Comparison of ENCODE assay signal across 8 cellular contexts in genomic region chr1:167328762-167329483, GRCh38.
DNase-seq lines count a peak whose midpoint lies in the region; ATAC-seq lines count a peak whose summit lies in the region.

No MANE protein-coding gene starts in this region.

- in situ Hi-C loops in G401 (cut with HindIII; ENCODE audit: low sequenced_read_pairs) = no loop called here

- peak overlapping the region; percentile 10 for H3K27ac ChIP-seq in angular gyrus (ENCODE audit: low read depth, low read length)

- DNase-seq in G401 (ENCODE audit: low spot score) (peak; percentile 53), retina (peak; percentile 39)
- DNase-seq in activated CD4-positive, alpha-beta T cell treated with anti-CD3 and anti-CD28 coated beads, Interleukin-2, amount 50 U/mL, for 48 hours = no peak
- no peak for DNase-seq in stimulated activated CD4-positive, alpha-beta T cell treated with anti-CD3 and anti-CD28 coated beads, Interleukin-4, amount 100 ng/mL, for 24 hours
- no peak for DNase-seq in central memory CD4-positive, alpha-beta T cell

- ATAC-seq in GM21367 (IDR thresholded peaks at IDR 0.05; ENCODE audit: unreplicated experiment) (peak; percentile 67), HG03520 (IDR thresholded peaks at IDR 0.05; ENCODE audit: unreplicated experiment) (peak; percentile 63)

Comparison
In these comparisons a context has a peak if more than half of its experiments do, and no peak if none do; other contexts are left out.
1. DNase-seq: peak in G401 (single experiment) and retina (single experiment); none in activated CD4-positive, alpha-beta T cell treated with anti-CD3 and anti-CD28 coated beads, Interleukin-2, amount 50 U/mL, for 48 hours (0 of 2), stimulated activated CD4-positive, alpha-beta T cell treated with anti-CD3 and anti-CD28 coated beads, Interleukin-4, amount 100 ng/mL, for 24 hours (single experiment) and central memory CD4-positive, alpha-beta T cell (single experiment).